Comparison of ENCODE assay signal across 30 cellular contexts in genomic region chr19:56619131-56619530, GRCh38. TPM values are rescaled to one million over a fixed set of nuclear protein-coding genes. Genes with fewer than 3 reads are reported as not detected.
"Had no signal": no experiment of that assay in that cellular context is flagged by ENCODE, and none has a peak within 500 bp of the region (broad histone marks: within the 10 kb centered on the region; RNA-seq: fewer than 3 reads in every experiment).

No MANE protein-coding gene starts in this region.

- H3K4me1 ChIP-seq: colonic mucosa, esophagus squamous epithelium, gastroesophageal sphincter, heart left ventricle, left lung, lower lobe of right lung had no signal

- H3K36me3 ChIP-seq: colonic mucosa had no signal

- H3K27me3 Mint-ChIP-seq: dendritic cell treated with granulocyte-macrophage colony-stimulating factor and Interleukin-4, amounts not matched to agents 40 ng/mL and 50 ng/mL, for 4 days; effector memory CD8-positive, alpha-beta T cell; naive B cell; naive thymus-derived CD8-positive, alpha-beta T cell had no signal

- H3K4me3 ChIP-seq: colonic mucosa, esophagus squamous epithelium, gastroesophageal sphincter, heart left ventricle, hepatocyte, left lung, lower lobe of right lung, mucosa of descending colon had no signal

- H3K27ac Mint-ChIP-seq: dendritic cell treated with granulocyte-macrophage colony-stimulating factor and Interleukin-4, amounts not matched to agents 40 ng/mL and 50 ng/mL, for 4 days; effector memory CD8-positive, alpha-beta T cell; endodermal cell; immature natural killer cell; mesothelial cell of epicardium; naive thymus-derived CD8-positive, alpha-beta T cell had no signal

- H3K27ac ChIP-seq: colonic mucosa, esophagus squamous epithelium, gastroesophageal sphincter, heart left ventricle, hepatocyte, left lung, lower lobe of right lung had no signal

- H3K27me3 ChIP-seq: colonic mucosa, esophagus squamous epithelium, gastroesophageal sphincter, heart left ventricle, hepatocyte, left lung had no signal

- DNase-seq: colonic mucosa; cortex of kidney; effector CD8-positive, alpha-beta T cell; effector memory CD8-positive, alpha-beta T cell; endodermal cell; esophagus squamous epithelium; foreskin fibroblast; foreskin melanocyte; heart left ventricle; hypothalamus; immature natural killer cell; islet precursor cell; kidney; kidney glomerular epithelial cell; left colon; left lung; left ventricle myocardium superior; lower lobe of right lung; mesenchymal stem cell; mucosa of descending colon; naive B cell; naive thymus-derived CD8-positive, alpha-beta T cell had no signal

- H3K4me3 Mint-ChIP-seq: dendritic cell treated with granulocyte-macrophage colony-stimulating factor and Interleukin-4, amounts not matched to agents 40 ng/mL and 50 ng/mL, for 4 days; effector memory CD8-positive, alpha-beta T cell; endodermal cell; immature natural killer cell; mesothelial cell of epicardium had no signal

- H3K4me1 Mint-ChIP-seq: endodermal cell, mesothelial cell of epicardium had no signal

RNA-seq across cellular contexts. Expression of gene SMIM17, which starts 23.8 kb away (rescaled TPM):
- total RNA-seq: colonic mucosa; epithelial cell of proximal tubule; hepatocyte; left lung; left ventricle myocardium superior; lower leg skin; lower lobe of right lung; naive thymus-derived CD8-positive, alpha-beta T cell had no signal

RNA-seq across cellular contexts. Expression of gene ZNF835, which starts 52.4 kb away (rescaled TPM):
- total RNA-seq: endothelial cell of umbilical vein, hepatocyte, mesothelial cell of epicardium, myocyte had no signal
